Comparison of ENCODE assay signal across 8 cellular contexts in genomic region chr7:149195180-149196150, GRCh38. TPM values are rescaled to one million over a fixed set of nuclear protein-coding genes. Genes with fewer than 3 reads are reported as not detected.
A peak's percentile ranks its signal among the peaks of the same experiment; 100 is the strongest.
DNase-seq lines count a peak whose midpoint lies in the region; ATAC-seq and TF ChIP-seq lines count a peak whose summit lies in the region.

Gene ZNF282, plus strand, starts transcription at chr7:149195546. Its CDS starts 44 bp downstream, at chr7:149195590.

- CTCF ChIA-PET in T-cell (lab: Charles Lee), result interaction anchor here (0.5 to 1.1 kb wide), 8 partner anchors 9 to 104 kb away, joined by 3 to 7 read pairs (median 4); partner anchors contain the start of genes ZNF398 (in 1 of the 2) and ZNF783 (in 1 of the 2)

- peak; percentile 92 for ATAC-seq in HG02642 (IDR thresholded peaks at IDR 0.05; ENCODE audit: poor library complexity, unreplicated experiment)
- ATAC-seq in T-cell (replicated peaks in 1 of 4), result peak; percentile 84 to 89 (median 86)
- ATAC-seq in left cardiac atrium, result peak; percentile 97 to 98

- peak; percentile 8 to 80 for TF ChIP-seq POLR2A in adrenal gland (IDR thresholded peaks at IDR 0.05)

- peak; percentile 68 for TF ChIP-seq CTCF in GM12874 (IDR thresholded peaks at IDR 0.05; ENCODE audit: insufficient read depth, low read depth, low read length)
- TF ChIP-seq CTCF in adrenal gland (IDR thresholded peaks at IDR 0.05), result peak; percentile 40 to 64 (median 52)
- peak; percentile 74 for TF ChIP-seq CTCF in progenitor cell of endocrine pancreas (IDR thresholded peaks at IDR 0.05; ENCODE audit: unreplicated experiment)

- H3K27me3 ChIP-seq in adrenal gland, result no peaks in the 10 kb centered on the region

- DNase-seq in NCI-H1105 (lab: John Stamatoyannopoulos, UW), result peak; percentile 81
- DNase-seq in T-cell, result peak; percentile 18 to 70 (median 46)
- peak; percentile 85 to 95 (median 91) for DNase-seq in adrenal gland
- DNase-seq in left cardiac atrium, result peak; percentile 92
- DNase-seq in progenitor cell of endocrine pancreas (ENCODE audit: low spot score, unreplicated experiment), result peak; percentile 88

- no peaks in the 10 kb centered on the region for H3K9me3 ChIP-seq in adrenal gland (replicated peaks in 1 of 3)

- peaks cover 20% of the 10 kb centered on the region for H3K36me3 Mint-ChIP-seq in T-cell
- peaks cover 21% of the 10 kb centered on the region for H3K36me3 Mint-ChIP-seq in progenitor cell of endocrine pancreas (ENCODE audit: insufficient read depth)

- no peaks in the 10 kb centered on the region for H3K27me3 Mint-ChIP-seq in T-cell
- H3K27me3 Mint-ChIP-seq in progenitor cell of endocrine pancreas, result no peaks in the 10 kb centered on the region

- H3K4me1 Mint-ChIP-seq in T-cell, result peaks cover 27 to 49% (median 32%) of the 10 kb centered on the region in 3 donors
- H3K4me1 Mint-ChIP-seq in progenitor cell of endocrine pancreas (ENCODE audit: low read depth), result peaks cover 13% of the 10 kb centered on the region

- H3K27ac Mint-ChIP-seq in T-cell, result peak within 1 kb of the TSS; percentile 85 to 91
- H3K27ac Mint-ChIP-seq in progenitor cell of endocrine pancreas, result peak within 1 kb of the TSS; percentile 93

- WGBS in adrenal gland, 4 donors, result 0 to 1% (median 1%) methylated on average over 7 to 96 of the region's 97 CpGs
- WGBS in urinary bladder, result under 1% methylated on average over 97 of the region's 97 CpGs

- POLR2A ChIA-PET in T-cell (lab: Charles Lee), result no interaction called here

- H3K4me3 Mint-ChIP-seq in T-cell, result peak within 1 kb of the TSS; percentile 86 to 89 (median 88)
- H3K4me3 Mint-ChIP-seq in progenitor cell of endocrine pancreas (ENCODE audit: low read depth), result peak within 1 kb of the TSS; percentile 89

- peaks cover 0 to 22% of the 10 kb centered on the region in 2 donors for H3K36me3 ChIP-seq in adrenal gland (replicated peaks in 1 of 2)
- peaks cover 6% of the 10 kb centered on the region for H3K36me3 ChIP-seq in urinary bladder (ENCODE audit: insufficient read depth)

- H3K9me3 Mint-ChIP-seq in T-cell, result no peaks in the 10 kb centered on the region
- no peaks in the 10 kb centered on the region for H3K9me3 Mint-ChIP-seq in progenitor cell of endocrine pancreas (ENCODE audit: low read depth)

- peak within 1 kb of the TSS; percentile 35 to 98 (median 73) for H3K4me3 ChIP-seq in adrenal gland
- H3K4me3 ChIP-seq in urinary bladder (ENCODE audit: low read depth, low read length), result peak within 1 kb of the TSS; percentile 94

- H3K27ac ChIP-seq in adrenal gland, result peak within 1 kb of the TSS in 4 of 5 donors; percentile 70 to 99 (median 86)
- peak within 1 kb of the TSS; percentile 96 for H3K27ac ChIP-seq in urinary bladder (ENCODE audit: low read depth)

- intact Hi-C loops in adrenal gland (cut with DNase I) (no loop called here), left cardiac atrium (cut with DNase I) (no loop called here)

- H3K4me1 ChIP-seq in adrenal gland (replicated peaks in 1 of 2), result peaks cover 9 to 22% of the 10 kb centered on the region in 2 donors
- H3K4me1 ChIP-seq in urinary bladder (ENCODE audit: insufficient read depth), result no peaks in the 10 kb centered on the region

RNA-seq across cellular contexts. Expression of gene ZNF282, which starts in this region (rescaled TPM):
- 10 to 100 TPM; 14.8 to 29.1 (median 22.4) TPM for total RNA-seq in T-cell
- total RNA-seq in adrenal gland, result 10 to 100 TPM; 13.6 to 33.8 (median 21.4) TPM
- polyA plus RNA-seq in adrenal gland, result 10 to 100 TPM in 2 of 3 donors, 1 to 10 TPM in 1; 3.6 to 15.1 (median 13.0) TPM
- 10 to 100 TPM; 11.5 to 13.3 TPM for total RNA-seq in left cardiac atrium
- 47.0 and 53.5 TPM in 2 replicates for total RNA-seq in progenitor cell of endocrine pancreas
- 20.8 TPM for total RNA-seq in urinary bladder
- polyA plus RNA-seq in urinary bladder, result 20.1 TPM

Comparison
In these comparisons a context has a peak if more than half of its experiments do, and no peak if none do; other contexts are left out.
1. Peak in every context shown above with its lines: DNase-seq, ATAC-seq, H3K4me3 ChIP-seq and H3K27ac ChIP-seq.